In the genomic region with DNA sequence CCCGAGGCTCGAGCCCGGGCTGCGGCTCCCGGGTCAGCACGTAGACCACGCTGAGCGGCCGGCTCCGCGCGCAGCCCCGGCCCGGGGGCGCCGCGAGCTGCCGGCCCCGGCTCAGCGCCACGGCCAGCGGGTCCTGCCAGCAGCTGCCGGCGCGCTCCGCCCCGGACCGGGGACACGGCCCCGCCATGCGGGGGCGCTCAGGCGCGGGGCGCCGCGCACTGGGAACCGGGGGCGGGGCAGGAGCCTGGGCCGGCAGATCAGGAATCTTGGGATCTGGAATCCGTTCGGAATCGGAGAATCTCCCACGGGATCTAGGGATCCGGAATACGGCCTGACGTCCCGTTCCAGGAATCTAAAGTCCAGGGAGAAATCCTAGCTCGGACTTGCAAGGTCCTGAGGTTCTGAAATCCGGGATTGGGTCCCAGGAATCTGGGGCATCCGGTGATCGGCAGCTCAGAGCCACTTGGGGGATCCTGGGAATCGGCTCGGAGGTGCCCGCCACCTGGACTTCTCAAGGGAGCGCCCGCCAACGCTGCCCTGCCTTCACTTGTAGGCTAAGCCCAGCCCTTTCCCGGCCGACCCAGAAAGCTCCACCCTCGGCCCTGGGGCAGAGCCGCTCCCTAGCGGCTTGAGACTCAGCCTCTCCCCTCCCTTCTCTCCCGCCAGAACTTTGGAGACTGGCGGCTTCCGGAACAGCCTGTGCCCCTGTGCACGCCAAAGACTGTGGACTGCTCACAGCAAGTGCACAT, we compare ENCODE assay signal across 2 cellular contexts.
A peak's percentile ranks its signal among the peaks of the same experiment; 100 is the strongest.
TF ChIP-seq lines count a peak whose summit lies in the region.

Gene MAP3K6, minus strand, starts transcription at position 551 of the 749 bp plus-strand sequence. Its CDS starts 364 bp downstream, at position 187.

TF ChIP-seq in HEK293, 187 proteins besides CTCF, POLR2A, EP300 and RAD21 (continued from another document and continues in another):
- TF ChIP-seq KLF7 (tag by site-specific recombination; IDR thresholded peaks at IDR 0.05; ENCODE audit: borderline replicate concordance) = peak; percentile 28; the same call in 1 of the 2 replicates
- TF ChIP-seq ZNF404 (tag by site-specific recombination; IDR thresholded peaks at IDR 0.05) = no peak
- TF ChIP-seq TRIM28 (IDR thresholded peaks at IDR 0.05; ENCODE audit: borderline replicate concordance, low read length) = 0 out of 2 replicates have a peak, but pooled peaks have one; percentile 64
- TF ChIP-seq SP3 (tag by site-specific recombination; IDR thresholded peaks at IDR 0.05) = peak; percentile 72
- TF ChIP-seq ZNF521 (tag by site-specific recombination; IDR thresholded peaks at IDR 0.05) = no peak
- peak; percentile 91 for TF ChIP-seq ZBTB20 (tag by site-specific recombination; IDR thresholded peaks at IDR 0.05)
- TF ChIP-seq ZNF148 (tag by site-specific recombination; IDR thresholded peaks at IDR 0.05; ENCODE audit: borderline replicate concordance) = no peak
- no peak for TF ChIP-seq ZNF112 (tag by site-specific recombination; IDR thresholded peaks at IDR 0.05)
- TF ChIP-seq SCRT1 (tag by site-specific recombination; IDR thresholded peaks at IDR 0.05; ENCODE audit: borderline replicate concordance) = peak; percentile 52; the same call in 1 of the 2 replicates
- TF ChIP-seq HOXC10 (CRISPR knock-in tag; IDR thresholded peaks at IDR 0.05) = 0 out of 2 replicates have a peak, but pooled peaks have one; percentile 70
- TF ChIP-seq FEZF1 (tag by site-specific recombination; IDR thresholded peaks at IDR 0.05) = no peak
- TF ChIP-seq REPIN1 (tag by site-specific recombination; IDR thresholded peaks at IDR 0.05; ENCODE audit: low read depth) = no peak
- TF ChIP-seq, protein P1, sequence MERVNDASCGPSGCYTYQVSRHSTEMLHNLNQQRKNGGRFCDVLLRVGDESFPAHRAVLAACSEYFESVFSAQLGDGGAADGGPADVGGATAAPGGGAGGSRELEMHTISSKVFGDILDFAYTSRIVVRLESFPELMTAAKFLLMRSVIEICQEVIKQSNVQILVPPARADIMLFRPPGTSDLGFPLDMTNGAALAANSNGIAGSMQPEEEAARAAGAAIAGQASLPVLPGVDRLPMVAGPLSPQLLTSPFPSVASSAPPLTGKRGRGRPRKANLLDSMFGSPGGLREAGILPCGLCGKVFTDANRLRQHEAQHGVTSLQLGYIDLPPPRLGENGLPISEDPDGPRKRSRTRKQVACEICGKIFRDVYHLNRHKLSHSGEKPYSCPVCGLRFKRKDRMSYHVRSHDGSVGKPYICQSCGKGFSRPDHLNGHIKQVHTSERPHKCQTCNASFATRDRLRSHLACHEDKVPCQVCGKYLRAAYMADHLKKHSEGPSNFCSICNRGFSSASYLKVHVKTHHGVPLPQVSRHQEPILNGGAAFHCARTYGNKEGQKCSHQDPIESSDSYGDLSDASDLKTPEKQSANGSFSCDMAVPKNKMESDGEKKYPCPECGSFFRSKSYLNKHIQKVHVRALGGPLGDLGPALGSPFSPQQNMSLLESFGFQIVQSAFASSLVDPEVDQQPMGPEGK (tag by site-specific recombination; IDR thresholded peaks at IDR 0.05) = 0 out of 2 replicates have a peak, but pooled peaks have one; percentile 68
- no peak for TF ChIP-seq ZNF549 (tag by site-specific recombination; IDR thresholded peaks at IDR 0.05)
- TF ChIP-seq ZNF629 (tag by site-specific recombination; IDR thresholded peaks at IDR 0.05) = peak; percentile 45; the same call in 1 of the 2 replicates
- TF ChIP-seq KLF8 (tag by site-specific recombination; IDR thresholded peaks at IDR 0.05) = 0 out of 2 replicates have a peak, but pooled peaks have one; percentile 47
- TF ChIP-seq ZNF155 (tag by site-specific recombination; IDR thresholded peaks at IDR 0.05) = no peak
- peak; percentile 98 for TF ChIP-seq IKZF3 (tag by site-specific recombination; IDR thresholded peaks at IDR 0.05)
- TF ChIP-seq, protein P2, sequence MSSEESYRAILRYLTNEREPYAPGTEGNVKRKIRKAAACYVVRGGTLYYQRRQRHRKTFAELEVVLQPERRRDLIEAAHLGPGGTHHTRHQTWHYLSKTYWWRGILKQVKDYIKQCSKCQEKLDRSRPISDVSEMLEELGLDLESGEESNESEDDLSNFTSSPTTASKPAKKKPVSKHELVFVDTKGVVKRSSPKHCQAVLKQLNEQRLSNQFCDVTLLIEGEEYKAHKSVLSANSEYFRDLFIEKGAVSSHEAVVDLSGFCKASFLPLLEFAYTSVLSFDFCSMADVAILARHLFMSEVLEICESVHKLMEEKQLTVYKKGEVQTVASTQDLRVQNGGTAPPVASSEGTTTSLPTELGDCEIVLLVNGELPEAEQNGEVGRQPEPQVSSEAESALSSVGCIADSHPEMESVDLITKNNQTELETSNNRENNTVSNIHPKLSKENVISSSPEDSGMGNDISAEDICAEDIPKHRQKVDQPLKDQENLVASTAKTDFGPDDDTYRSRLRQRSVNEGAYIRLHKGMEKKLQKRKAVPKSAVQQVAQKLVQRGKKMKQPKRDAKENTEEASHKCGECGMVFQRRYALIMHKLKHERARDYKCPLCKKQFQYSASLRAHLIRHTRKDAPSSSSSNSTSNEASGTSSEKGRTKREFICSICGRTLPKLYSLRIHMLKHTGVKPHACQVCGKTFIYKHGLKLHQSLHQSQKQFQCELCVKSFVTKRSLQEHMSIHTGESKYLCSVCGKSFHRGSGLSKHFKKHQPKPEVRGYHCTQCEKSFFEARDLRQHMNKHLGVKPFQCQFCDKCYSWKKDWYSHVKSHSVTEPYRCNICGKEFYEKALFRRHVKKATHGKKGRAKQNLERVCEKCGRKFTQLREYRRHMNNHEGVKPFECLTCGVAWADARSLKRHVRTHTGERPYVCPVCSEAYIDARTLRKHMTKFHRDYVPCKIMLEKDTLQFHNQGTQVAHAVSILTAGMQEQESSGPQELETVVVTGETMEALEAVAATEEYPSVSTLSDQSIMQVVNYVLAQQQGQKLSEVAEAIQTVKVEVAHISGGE (tag by site-specific recombination; conservative IDR thresholded peaks at IDR 0.05; ENCODE audit: low read depth) = peak; percentile 32
- TF ChIP-seq ZFHX2 (tag by site-specific recombination; conservative IDR thresholded peaks at IDR 0.05) = peak; percentile 37; the same call in 1 of the 2 replicates
- TF ChIP-seq KLF1 (tag by site-specific recombination; IDR thresholded peaks at IDR 0.05) = peak; percentile 74
- TF ChIP-seq ZBTB17 (tag by site-specific recombination; IDR thresholded peaks at IDR 0.05) = peak; percentile 92
- TF ChIP-seq OSR2 (tag by site-specific recombination; IDR thresholded peaks at IDR 0.05) = no peak; the same call in 1 of the 2 replicates

TF ChIP-seq in HepG2, 621 proteins besides CTCF, POLR2A, EP300 and RAD21 (continued from another document):
- 0 out of 2 replicates have a peak, but pooled peaks have one; percentile 10 for TF ChIP-seq NCOA1 (CRISPR knock-in tag; IDR thresholded peaks at IDR 0.05)
- TF ChIP-seq ZNF674 (CRISPR knock-in tag; IDR thresholded peaks at IDR 0.05; ENCODE audit: low read depth) = no peak
- TF ChIP-seq ZMYM4 (CRISPR knock-in tag; IDR thresholded peaks at IDR 0.05) = no peak
- TF ChIP-seq ZFX (CRISPR knock-in tag; IDR thresholded peaks at IDR 0.05; ENCODE audit: low read depth) = peak; percentile 25
- 0 out of 2 replicates have a peak, but pooled peaks have one; percentile 17 for TF ChIP-seq POLR2G (IDR thresholded peaks at IDR 0.05; ENCODE audit: low read depth, low read length)
- TF ChIP-seq ZNF558 (CRISPR knock-in tag; IDR thresholded peaks at IDR 0.05; ENCODE audit: borderline replicate concordance) = 0 out of 2 replicates have a peak, but pooled peaks have one; percentile 61
- TF ChIP-seq ZNF607 (CRISPR knock-in tag; IDR thresholded peaks at IDR 0.05; ENCODE audit: borderline replicate concordance) = 0 out of 2 replicates have a peak, but pooled peaks have one; percentile 23
- TF ChIP-seq HNF1B (CRISPR knock-in tag; IDR thresholded peaks at IDR 0.05) = peak; percentile 67; the same call in 1 of the 2 replicates
- TF ChIP-seq ZNF367 (CRISPR knock-in tag; IDR thresholded peaks at IDR 0.05; ENCODE audit: borderline replicate concordance) = no peak
- no peak for TF ChIP-seq ZNF816 (CRISPR knock-in tag; IDR thresholded peaks at IDR 0.05; ENCODE audit: borderline replicate concordance)
- no peak; the same call in 1 of the 2 replicates for TF ChIP-seq NFKB2 (CRISPR knock-in tag; IDR thresholded peaks at IDR 0.05; ENCODE audit: borderline replicate concordance)
- TF ChIP-seq HOMEZ (CRISPR knock-in tag; IDR thresholded peaks at IDR 0.05; ENCODE audit: low read depth) = no peak
- TF ChIP-seq YY1 (IDR thresholded peaks at IDR 0.05; ENCODE audit: insufficient read depth, insufficient replicate concordance, low read depth, low read length) = peak; percentile 49
- TF ChIP-seq MYC (CRISPR knock-in tag; IDR thresholded peaks at IDR 0.05; ENCODE audit: borderline replicate concordance) = 0 out of 2 replicates have a peak, but pooled peaks have one; percentile 31
- TF ChIP-seq SP4 (CRISPR knock-in tag; IDR thresholded peaks at IDR 0.05) = no peak
- TF ChIP-seq ZBTB38 (CRISPR knock-in tag; IDR thresholded peaks at IDR 0.05) = 0 out of 2 replicates have a peak, but pooled peaks have one; percentile 14
- TF ChIP-seq ZNF800 (CRISPR knock-in tag; IDR thresholded peaks at IDR 0.05) = peak; percentile 46; the same call in 1 of the 2 replicates
- peak; percentile 42; the same call in 1 of the 3 replicates for TF ChIP-seq MXI1 (IDR thresholded peaks at IDR 0.05; ENCODE audit: borderline replicate concordance, low read depth, low read length)
- TF ChIP-seq KLF12 (CRISPR knock-in tag; IDR thresholded peaks at IDR 0.05; ENCODE audit: borderline replicate concordance) = no peak
